10 cellular contexts compared by ENCODE assay signal in the genomic region with DNA sequence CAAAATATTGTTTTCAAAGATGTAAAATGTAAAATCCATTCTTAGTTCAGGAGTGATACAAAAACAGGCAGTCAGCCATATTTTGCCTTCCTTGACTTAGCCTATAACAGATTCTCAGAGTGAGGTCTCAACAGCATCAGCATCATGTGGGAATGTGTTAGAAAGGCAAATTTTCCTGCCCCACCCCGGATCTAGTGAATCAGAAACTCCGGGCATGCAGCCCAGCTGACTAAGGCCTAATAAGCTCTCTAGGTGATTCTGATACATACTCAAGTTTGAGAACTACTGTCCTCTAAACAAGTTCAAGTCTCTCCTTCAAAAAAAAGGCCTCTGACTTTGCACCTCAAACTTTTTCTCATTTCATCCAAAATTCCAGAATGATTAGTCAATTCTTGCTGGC. TPM values are rescaled to one million over a fixed set of nuclear protein-coding genes. Genes with fewer than 3 reads are reported as not detected.
A peak's percentile ranks its signal among the peaks of the same experiment; 100 is the strongest.
DNase-seq lines count a peak whose midpoint lies in the region; ATAC-seq and TF ChIP-seq lines count a peak whose summit lies in the region.
"Had no signal": no experiment of that assay in that cellular context is flagged by ENCODE, and none has a peak within 500 bp of the region (broad histone marks: within the 10 kb centered on the region; RNA-seq: fewer than 3 reads in every experiment).

No MANE protein-coding gene starts in this region.

- CTCF ChIA-PET in activated CD4-positive, alpha-beta T cell treated with anti-CD3 and anti-CD28 coated beads, Interleukin-2, amount 10 ng/mL, durations not matched to agents 7 days and 5 days (lab: Charles Lee) = no interaction called here

- no peaks in the 10 kb centered on the region for H3K36me3 ChIP-seq in mucosa of descending colon (ENCODE audit: low read depth)
- H3K36me3 ChIP-seq in SJCRH30 = no peaks in the 10 kb centered on the region

- H3K27ac Mint-ChIP-seq in activated CD4-positive, alpha-beta T cell treated with anti-CD3 and anti-CD28 coated beads, Interleukin-2, amount 10 ng/mL, durations not matched to agents 7 days and 5 days = no peak overlapping the region

- no peaks in the 10 kb centered on the region for H3K9me3 Mint-ChIP-seq in activated CD4-positive, alpha-beta T cell treated with anti-CD3 and anti-CD28 coated beads, Interleukin-2, amount 10 ng/mL, durations not matched to agents 7 days and 5 days

- H3K27me3 ChIP-seq in SJCRH30 = no peaks in the 10 kb centered on the region

- TF ChIP-seq CTCF in AG09319 (IDR thresholded peaks at IDR 0.05; ENCODE audit: low read depth, low read length) (no peak), mucosa of descending colon (IDR thresholded peaks at IDR 0.05) (no peak)

- ATAC-seq in mucosa of descending colon = peak; percentile 39

- peaks cover 8% of the 10 kb centered on the region for H3K4me1 Mint-ChIP-seq in activated CD4-positive, alpha-beta T cell treated with anti-CD3 and anti-CD28 coated beads, Interleukin-2, amount 10 ng/mL, durations not matched to agents 7 days and 5 days

- H3K4me3 ChIP-seq in mucosa of descending colon = no peak overlapping the region
- H3K4me3 ChIP-seq in SJCRH30 = no peak overlapping the region

- H3K4me3 Mint-ChIP-seq in activated CD4-positive, alpha-beta T cell treated with anti-CD3 and anti-CD28 coated beads, Interleukin-2, amount 10 ng/mL, durations not matched to agents 7 days and 5 days = no peak overlapping the region

- no peak overlapping the region for H3K27ac ChIP-seq in SJCRH30

- H3K9me3 ChIP-seq in mucosa of descending colon = no peaks in the 10 kb centered on the region
- H3K9me3 ChIP-seq in SJCRH30 (replicated peaks) = no peaks in the 10 kb centered on the region

- H3K4me1 ChIP-seq in mucosa of descending colon (ENCODE audit: low read depth) = no peaks in the 10 kb centered on the region
- H3K4me1 ChIP-seq in SJCRH30 = no peaks in the 10 kb centered on the region

- intact Hi-C loops in mucosa of descending colon (cut with DNase I, micrococcal nuclease) = no loop called here

- POLR2A ChIA-PET in activated CD4-positive, alpha-beta T cell treated with anti-CD3 and anti-CD28 coated beads, Interleukin-2, amount 10 ng/mL, durations not matched to agents 7 days and 5 days (lab: Charles Lee) = no interaction called here

- DNase-seq in AG09319 (ENCODE audit: extremely low read depth, low read depth) (peak; percentile 73), NCI-H446 treated with DMSO at 0.1 percent for 48 hours (lab: John Stamatoyannopoulos, UW) (peak; percentile 29), dermis microvascular lymphatic vessel endothelial cell (ENCODE audit: low read depth in 2 of 2) (peak; percentile 52 to 88), mucosa of descending colon (peak in 1 of 3 donors; percentile 9), SJCRH30 (no peak), NCI-H2081 treated with DMSO at 0.1 percent for 48 hours (lab: John Stamatoyannopoulos, UW) (no peak)
- no peak for DNase-seq in activated CD8-positive, alpha-beta memory T cell treated with anti-CD3 and anti-CD28 coated beads, Interleukin-2, amount 50 U/mL, for 4 hours
- no peak for DNase-seq in activated CD4-positive, alpha-beta T cell treated with anti-CD3 and anti-CD28 coated beads, Interleukin-2, amount 10 ng/mL, durations not matched to agents 7 days and 5 days
- DNase-seq: activated naive CD4-positive, alpha-beta T cell treated with anti-CD3 and anti-CD28 coated beads, Interleukin-2, amount 50 U/mL, for 16 hours; retina had no signal

- no peaks in the 10 kb centered on the region for H3K36me3 Mint-ChIP-seq in activated CD4-positive, alpha-beta T cell treated with anti-CD3 and anti-CD28 coated beads, Interleukin-2, amount 10 ng/mL, durations not matched to agents 7 days and 5 days (ENCODE audit: low read depth)

- peaks cover 2% of the 10 kb centered on the region for H3K27me3 Mint-ChIP-seq in activated CD4-positive, alpha-beta T cell treated with anti-CD3 and anti-CD28 coated beads, Interleukin-2, amount 10 ng/mL, durations not matched to agents 7 days and 5 days

RNA-seq across cellular contexts. Expression of a gene that starts 46.9 kb away (rescaled TPM):
- total RNA-seq in dermis microvascular lymphatic vessel endothelial cell (30.6 and 42.4 TPM in 2 replicates), mucosa of descending colon (100 to 1,000 TPM; 137 to 152 (median 138) TPM)
- total RNA-seq in activated CD4-positive, alpha-beta T cell treated with anti-CD3 and anti-CD28 coated beads, Interleukin-2, amount 10 ng/mL, durations not matched to agents 7 days and 5 days = 100 to 1,000 TPM; 208 to 259 TPM
- 90.8 and 94.1 TPM in 2 replicates for total RNA-seq in SJCRH30 (2014; rRNA removed; shearing (Covaris generic))

Comparison
In these comparisons a context has a peak if more than half of its experiments do, and no peak if none do; other contexts are left out.
1. DNase-seq: peak in AG09319 (single experiment), NCI-H446 treated with DMSO at 0.1 percent for 48 hours (single experiment) and dermis microvascular lymphatic vessel endothelial cell (2 of 2); none in activated CD8-positive, alpha-beta memory T cell treated with anti-CD3 and anti-CD28 coated beads, Interleukin-2, amount 50 U/mL, for 4 hours (single experiment), activated CD4-positive, alpha-beta T cell treated with anti-CD3 and anti-CD28 coated beads, Interleukin-2, amount 10 ng/mL, durations not matched to agents 7 days and 5 days (single experiment), SJCRH30 (0 of 2) and NCI-H2081 treated with DMSO at 0.1 percent for 48 hours (single experiment).